Comparison of ENCODE assay signal across 8 cellular contexts in the genomic region with DNA sequence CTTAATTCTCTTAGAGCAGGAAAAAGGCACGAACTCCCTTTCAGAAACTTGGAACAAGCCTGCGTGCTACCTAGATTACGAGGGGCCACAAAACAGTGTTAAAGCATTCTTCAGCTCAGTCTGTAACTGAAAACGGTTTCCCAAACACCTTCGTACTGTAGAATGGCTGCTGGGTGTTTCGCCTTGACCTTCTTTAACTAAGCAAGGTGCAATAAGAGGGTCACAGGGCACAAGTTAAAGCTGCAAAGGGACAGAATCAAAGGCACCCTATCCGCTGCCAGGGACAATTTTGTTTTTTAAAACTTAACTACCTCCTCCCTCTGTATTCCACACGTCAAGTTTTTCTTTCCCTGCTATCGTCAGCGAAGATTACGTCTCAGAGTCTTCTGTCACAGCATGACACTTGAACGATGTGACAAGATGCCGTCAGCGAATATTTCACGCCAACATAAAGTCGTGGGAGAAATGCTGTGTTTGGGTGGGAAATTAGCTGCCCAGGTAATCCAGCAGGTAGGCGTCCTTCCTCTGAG. TPM values are rescaled to one million over a fixed set of nuclear protein-coding genes. Genes with fewer than 3 reads are reported as not detected.
DNase-seq lines count a peak whose midpoint lies in the region; ATAC-seq and TF ChIP-seq lines count a peak whose summit lies in the region.

No MANE protein-coding gene starts in this region.

- no peak for TF ChIP-seq CTCF in foreskin keratinocyte (conservative IDR thresholded peaks at IDR 0.05)

- peak overlapping the region; percentile 92 for H3K4me3 ChIP-seq in HUES48 (ENCODE audit: low read depth, low read length)

- H3K27ac ChIP-seq in HUES48 (ENCODE audit: low read depth, low read length) (peak overlapping the region; percentile 86), foreskin keratinocyte (peak overlapping the region; percentile 62)

- no peaks in the 10 kb centered on the region for H3K27me3 ChIP-seq in HUES48 (ENCODE audit: control insufficient read depth, insufficient read depth, low read length)
- H3K27me3 ChIP-seq in foreskin keratinocyte, result peaks cover 16% of the 10 kb centered on the region

- no peaks in the 10 kb centered on the region for H3K9me3 ChIP-seq in HUES48 (ENCODE audit: control insufficient read depth, insufficient read depth, low read length)

- H3K9ac ChIP-seq in HUES48 (ENCODE audit: low read depth, low read length), result peak overlapping the region; percentile 81

- DNase-seq in AG08395 (ENCODE audit: low spot score) (peak; percentile 5), activated T-cell treated with anti-CD3 and anti-CD28 coated beads for 4 hours (peak; percentile 19), foreskin keratinocyte (peak; percentile 13 to 33), pons (ENCODE audit: low spot score) (peak; percentile 64), NCI-H446 treated with DMSO at 0.1 percent for 48 hours (lab: John Stamatoyannopoulos, UW) (no peak)

- H3K4me1 ChIP-seq in HUES48 (ENCODE audit: control insufficient read depth, insufficient read depth, low read length), result peaks cover 18% of the 10 kb centered on the region
- H3K4me1 ChIP-seq in foreskin keratinocyte, result peaks cover 25% of the 10 kb centered on the region

- ATAC-seq in GM18502 (IDR thresholded peaks at IDR 0.05; ENCODE audit: poor library complexity, unreplicated experiment) (peak; percentile 9), foreskin keratinocyte (peak; percentile 0), HG03139 (IDR thresholded peaks at IDR 0.05; ENCODE audit: unreplicated experiment) (no peak)

- H3K36me3 ChIP-seq in HUES48 (ENCODE audit: control insufficient read depth, insufficient read depth, low read length), result peaks cover 12% of the 10 kb centered on the region

RNA-seq across cellular contexts. Expression of a gene that starts 0.6 kb away (rescaled TPM):
- total RNA-seq in foreskin keratinocyte, result 14.9 and 15.7 TPM in 2 replicates
- 4.0 and 4.7 TPM in 2 replicates for polyA plus RNA-seq in foreskin keratinocyte

RNA-seq across cellular contexts. Expression of a gene that starts 29.8 kb away (rescaled TPM):
- total RNA-seq in foreskin keratinocyte, result 0.03 and 0.04 TPM in 2 replicates
- polyA plus RNA-seq in foreskin keratinocyte, result 0.02 TPM in 1 of 2 replicates, not detected in the other

RNA-seq across cellular contexts. Expression of a gene that starts 54.1 kb away (rescaled TPM):
- 21.6 and 24.1 TPM in 2 replicates for total RNA-seq in foreskin keratinocyte
- 11.9 and 15.3 TPM in 2 replicates for polyA plus RNA-seq in foreskin keratinocyte

RNA-seq across cellular contexts. Expression of a gene that starts 54.2 kb away (rescaled TPM):
- 3.8 and 5.5 TPM in 2 replicates for total RNA-seq in foreskin keratinocyte
- 1.1 and 1.9 TPM in 2 replicates for polyA plus RNA-seq in foreskin keratinocyte
